ENCODE assay signal across 14 cellular contexts in genomic region chr5:36059571-36060515, GRCh38. TPM values are rescaled to one million over a fixed set of nuclear protein-coding genes. Genes with fewer than 3 reads are reported as not detected.
DNase-seq lines count a peak whose midpoint lies in the region; ATAC-seq, FAIRE-seq and TF ChIP-seq lines count a peak whose summit lies in the region.
"Had no signal": no experiment of that assay in that cellular context is flagged by ENCODE, and none has a peak within 500 bp of the region (broad histone marks: within the 10 kb centered on the region; RNA-seq: fewer than 3 reads in every experiment).

No MANE protein-coding gene starts in this region.

- H4K20me1 ChIP-seq in Karpas-422 (ENCODE audit: insufficient read depth, low read depth, low read length) (no peaks in the 10 kb centered on the region), K562 (replicated peaks; ENCODE audit: control insufficient read depth, insufficient read depth, low read length) (no peaks in the 10 kb centered on the region)

- H3K4me3 ChIP-seq in Karpas-422 (ENCODE audit: low read length) (no peak overlapping the region), K562 (no peak overlapping the region), mucosa of descending colon (no peak overlapping the region), mesenchymal stem cell (ENCODE audit: insufficient read depth in 1 of 2, low read depth in 1 of 2, low read length in 2 of 2) (no peak overlapping the region)
- H3K4me3 ChIP-seq: tibial artery had no signal

- H3K79me1 ChIP-seq in mesenchymal stem cell (replicated peaks; ENCODE audit: low read length, poor library complexity, severe bottlenecking), result no peaks in the 10 kb centered on the region

- peaks cover 24% of the 10 kb centered on the region for H3K4me1 Mint-ChIP-seq in mesothelial cell of epicardium

- no TSS peak for BruUV-seq in K562 (replicated peaks; lab: Mats Ljungman, UMichigan)

- H2BK15ac ChIP-seq in mesenchymal stem cell (ENCODE audit: low read depth, poor library complexity, severe bottlenecking), result no peak overlapping the region

- WGBS in K562 (ENCODE audit: insufficient coverage, low coverage, missing lambda C conversion rate), result 4% methylated on average over 7 of the region's 7 CpGs
- 83% methylated on average over 7 of the region's 7 CpGs for WGBS in mesenchymal stem cell

- no peak overlapping the region for H2BK12ac ChIP-seq in mesenchymal stem cell (ENCODE audit: low read length in 2 of 2)

- H3K9me3 Mint-ChIP-seq in mesothelial cell of epicardium, result no peaks in the 10 kb centered on the region

- H3K23ac ChIP-seq in mesenchymal stem cell (ENCODE audit: low read length in 2 of 2), result no peak overlapping the region

- no peak overlapping the region for H4K91ac ChIP-seq in mesenchymal stem cell (ENCODE audit: low read length)

- intact Hi-C loops in K562 (cut with micrococcal nuclease) (loop anchor here (1.0 to 5.0 kb wide), 2 partner anchors 245 to 337 kb away; no protein-coding TSS in a partner anchor), mucosa of descending colon (cut with DNase I, micrococcal nuclease) (no loop called here), posterior vena cava (cut with DNase I) (no loop called here)

- no peaks in the 10 kb centered on the region for H3K9me1 ChIP-seq in K562 (ENCODE audit: control insufficient read depth, insufficient read depth, low read length)

- POLR2A ChIA-PET in K562 (lab: Yijun Ruan, JAX), result no interaction called here

- TF ChIP-seq RAD21 in K562 (CRISPR knock-in tag; conservative IDR thresholded peaks at IDR 0.05 in 1 of 2, IDR thresholded peaks at IDR 0.05 in 1 of 2), result no peak

- ATAC-seq in K562, result no peak; the same call in 2 of the 3 replicates
- no peak for ATAC-seq in mucosa of descending colon

- no peak for FAIRE-seq in K562 (lab: Jason Lieb, UNC)

- peaks cover 7% of the 10 kb centered on the region for H3K27me3 Mint-ChIP-seq in mesothelial cell of epicardium (ENCODE audit: low read depth)

- no peak for TF ChIP-seq POLR2A in K562 (conservative IDR thresholded peaks at IDR 0.05)

- CTCF ChIA-PET in K562 (lab: Yijun Ruan, JAX; ENCODE audit: low intra/inter-chr PET ratio), result interaction anchor here (0.7 to 1.3 kb wide), 2 partner anchors 16 to 339 kb away, joined by 3 to 6 read pairs; no protein-coding TSS in a partner anchor

- H3K9me3 ChIP-seq in Karpas-422 (ENCODE audit: low read length) (no peaks in the 10 kb centered on the region), K562 (replicated peaks; ENCODE audit: control insufficient read depth, insufficient read depth, low read depth, low read length) (no peaks in the 10 kb centered on the region), mucosa of descending colon (no peaks in the 10 kb centered on the region), mesenchymal stem cell (ENCODE audit: control insufficient read depth, low read length) (no peaks in the 10 kb centered on the region)
- H3K9me3 ChIP-seq: tibial artery had no signal

- H3K18ac ChIP-seq in mesenchymal stem cell (ENCODE audit: low read depth in 1 of 2, low read length in 2 of 2), result no peak overlapping the region

- H3K4me3 Mint-ChIP-seq in mesothelial cell of epicardium, result no peak overlapping the region

- H2BK120ac ChIP-seq in mesenchymal stem cell (ENCODE audit: low read depth, low read length), result no peak overlapping the region

- no peak overlapping the region for H3K14ac ChIP-seq in mesenchymal stem cell (ENCODE audit: low read length in 2 of 2)

- peak overlapping the region; percentile 48 for H3K27ac Mint-ChIP-seq in mesothelial cell of epicardium

- H4K8ac ChIP-seq in mesenchymal stem cell (ENCODE audit: low read length), result no peak overlapping the region

- H3K4me2 ChIP-seq in Karpas-422 (ENCODE audit: low read depth, low read length, poor library complexity, severe bottlenecking) (no peak overlapping the region), K562 (ENCODE audit: insufficient read depth, low read length) (no peak overlapping the region), mesenchymal stem cell (ENCODE audit: low read length, poor library complexity, severe bottlenecking) (no peak overlapping the region)

- H3K9me2 ChIP-seq in Karpas-422 (replicated peaks; ENCODE audit: insufficient read depth, low read length), result no peaks in the 10 kb centered on the region

- no peak overlapping the region for H2AK5ac ChIP-seq in mesenchymal stem cell (ENCODE audit: low read length, severe bottlenecking)

- DNase-seq in EL, result peak; percentile 84
- peak; percentile 34 for DNase-seq in Karpas-422
- DNase-seq in K562 (ENCODE audit: extremely low read depth in 1 of 4, low spot score in 3 of 4), result no peak
- no peak for DNase-seq in mesothelial cell of epicardium (ENCODE audit: low spot score in 2 of 2, unreplicated experiment in 2 of 2)
- no peak for DNase-seq in mucosa of descending colon
- DNase-seq in posterior vena cava (ENCODE audit: low spot score), result no peak
- DNase-seq in mesenchymal stem cell, result no peak
- DNase-seq: activated gamma-delta T cell treated with Interleukin-2 at 50 U/mL for 16 hours; cortex of kidney; kidney glomerular epithelial cell; occipital lobe; stimulated activated CD4-positive, alpha-beta T cell treated with anti-CD3 and anti-CD28 coated beads, Interleukin-4, amount 100 ng/mL, for 24 hours; tibial artery; WERI-Rb-1 had no signal

- H3K4ac ChIP-seq in mesenchymal stem cell (ENCODE audit: low read depth in 1 of 2, low read length in 2 of 2), result no peak overlapping the region

- no peaks in the 10 kb centered on the region for H3K36me3 Mint-ChIP-seq in mesothelial cell of epicardium

- H3K9ac ChIP-seq in Karpas-422 (ENCODE audit: low read length) (no peak overlapping the region), K562 (ENCODE audit: insufficient read depth in 1 of 2, low read depth in 2 of 2, low read length in 2 of 2) (no peak overlapping the region), mesenchymal stem cell (ENCODE audit: low read length) (no peak overlapping the region)

- H3K36me3 ChIP-seq in Karpas-422 (ENCODE audit: insufficient read depth, low read length) (no peaks in the 10 kb centered on the region), K562 (ENCODE audit: control insufficient read depth, insufficient read depth, low read length) (no peaks in the 10 kb centered on the region), mucosa of descending colon (ENCODE audit: low read depth) (no peaks in the 10 kb centered on the region), mesenchymal stem cell (ENCODE audit: control insufficient read depth in 1 of 2, insufficient read depth in 2 of 2, low read depth in 1 of 2, low read length in 2 of 2) (no peaks in the 10 kb centered on the region)
- H3K36me3 ChIP-seq: tibial artery, WERI-Rb-1 had no signal

- H3K27ac ChIP-seq in Karpas-422 (ENCODE audit: low read length), result no peak overlapping the region
- no peak overlapping the region for H3K27ac ChIP-seq in K562 (ENCODE audit: extremely low read depth, low read depth, low read length)
- no peak overlapping the region for H3K27ac ChIP-seq in mesenchymal stem cell (ENCODE audit: low read length, poor library complexity, severe bottlenecking)
- H3K27ac ChIP-seq: tibial artery, WERI-Rb-1 had no signal

- H2BK5ac ChIP-seq in mesenchymal stem cell (ENCODE audit: low read depth, low read length, poor library complexity, severe bottlenecking), result no peak overlapping the region

- H3K79me2 ChIP-seq in Karpas-422 (ENCODE audit: low read length) (no peaks in the 10 kb centered on the region), K562 (ENCODE audit: control insufficient read depth, insufficient read depth, low read length) (no peaks in the 10 kb centered on the region)

- H3K27me3 ChIP-seq in Karpas-422 (ENCODE audit: low read length) (no peaks in the 10 kb centered on the region), K562 (ENCODE audit: control insufficient read depth in 2 of 2, insufficient read depth in 2 of 2, low read length in 2 of 2) (peaks cover 4 to 5% of the 10 kb centered on the region in 2 experiments; a peak in 4 of 5 replicates), mesenchymal stem cell (ENCODE audit: control insufficient read depth in 1 of 2, insufficient read depth in 1 of 2, low read length in 2 of 2) (peaks cover 8 to 24% of the 10 kb centered on the region in 2 experiments)
- H3K27me3 ChIP-seq: tibial artery had no signal

- TF ChIP-seq EP300 in K562 (IDR thresholded peaks at IDR 0.05; ENCODE audit: low read length), result no peak

- TF ChIP-seq CTCF in K562 (IDR thresholded peaks at IDR 0.05 in 2 of 3, conservative IDR thresholded peaks at IDR 0.05 in 1 of 3; ENCODE audit: insufficient read depth in 2 of 3, low read depth in 1 of 3, low read length in 3 of 3), result no peak
- TF ChIP-seq CTCF in mesothelial cell of epicardium (IDR thresholded peaks at IDR 0.05; ENCODE audit: unreplicated experiment), result no peak
- no peak for TF ChIP-seq CTCF in mucosa of descending colon (IDR thresholded peaks at IDR 0.05)

- no peak overlapping the region for H2AFZ ChIP-seq in Karpas-422 (ENCODE audit: low read length)
- no peak overlapping the region for H2AFZ ChIP-seq in K562 (ENCODE audit: low read depth, low read length)
- no peak overlapping the region for H2AFZ ChIP-seq in mesenchymal stem cell (ENCODE audit: low read depth, low read length)

- H3K4me1 ChIP-seq in Karpas-422 (ENCODE audit: low read length), result no peaks in the 10 kb centered on the region
- H3K4me1 ChIP-seq in K562 (replicated peaks in 1 of 2; ENCODE audit: control insufficient read depth in 2 of 2, insufficient read depth in 2 of 2, low read length in 2 of 2), result no peaks in the 10 kb centered on the region
- no peaks in the 10 kb centered on the region for H3K4me1 ChIP-seq in mucosa of descending colon (ENCODE audit: low read depth)
- H3K4me1 ChIP-seq in mesenchymal stem cell (ENCODE audit: control insufficient read depth, insufficient read depth, low read depth, low read length), result no peaks in the 10 kb centered on the region
- H3K4me1 ChIP-seq: tibial artery had no signal

- in situ Hi-C loops in K562 (cut with MboI), result no loop called here

RNA-seq across cellular contexts. Expression of gene UGT3A2, which starts 6.8 kb away (rescaled TPM):
- total RNA-seq in Karpas-422 (2014; rRNA removed; shearing (Covaris generic); ENCODE audit: low replicate concordance), result not detected in 2 replicates
- not detected in 2 replicates for total RNA-seq in K562 (2011; cell fraction: chromatin; rRNA removed; ENCODE audit: low replicate concordance)
- not detected in 2 replicates for total RNA-seq in K562 (2011; cell fraction: nucleolus; rRNA removed)
- total RNA-seq in K562 (2011; cell fraction: nucleoplasm; rRNA removed), result not detected in 2 replicates
- total RNA-seq in K562 (2014; rRNA removed) (not detected in 2 replicates), K562 (2014; rRNA removed; fragmentation: Illumina TruSeq; extraction: Trizol) (not detected in 2 replicates), K562 (2015; rRNA removed; fragmentation: Illumina TruSeq; extraction: Trizol) (not detected in 2 replicates), K562 (2021) (not detected in 2 replicates), mesothelial cell of epicardium (0.24 to 0.77 TPM (median 0.34 TPM) in 3 replicates), mucosa of descending colon (under 1 TPM in 1 of 3 donors, not detected in 2; 0.47 TPM), posterior vena cava (not detected)
- polyA plus RNA-seq in K562 (2011; rRNA removed) (not detected in 2 replicates), K562 (2014; fragmentation: Illumina TruSeq; extraction: Trizol) (not detected in 2 replicates), K562 (2014; fragmentation: Nextera tagmentation; extraction: Ambion mirVana) (not detected), K562 (2014; rRNA removed) (not detected in 2 replicates)
- polyA plus RNA-seq in K562 (2011; cell fraction: cytosol; rRNA removed), result not detected in 2 replicates
- not detected in 2 replicates for polyA plus RNA-seq in K562 (2011; cell fraction: nucleus; rRNA removed)
- polyA plus RNA-seq in K562 (2012), result not detected in 2 replicates
- not detected in 2 replicates for polyA minus RNA-seq in K562 (2011; rRNA and poly(A)+ RNA removed)
- polyA minus RNA-seq in K562 (2011; cell fraction: cytosol; rRNA and poly(A)+ RNA removed), result not detected in 2 replicates
- not detected in 2 replicates for polyA minus RNA-seq in K562 (2011; cell fraction: nucleus; rRNA and poly(A)+ RNA removed)
- not detected for polyA plus RNA-seq in mesenchymal stem cell (2013, experiment 1 of 2)
- not detected for polyA plus RNA-seq in mesenchymal stem cell (2013, experiment 2 of 2)

Comparison
In these comparisons a context has a peak if more than half of its experiments do, and no peak if none do; other contexts are left out.
1. DNase-seq: peak in EL (single experiment) and Karpas-422 (single experiment); none in K562 (0 of 4), mesothelial cell of epicardium (0 of 2), mucosa of descending colon (0 of 3), posterior vena cava (single experiment) and mesenchymal stem cell (single experiment).